10 cellular contexts compared by ENCODE assay signal in the genomic region with DNA sequence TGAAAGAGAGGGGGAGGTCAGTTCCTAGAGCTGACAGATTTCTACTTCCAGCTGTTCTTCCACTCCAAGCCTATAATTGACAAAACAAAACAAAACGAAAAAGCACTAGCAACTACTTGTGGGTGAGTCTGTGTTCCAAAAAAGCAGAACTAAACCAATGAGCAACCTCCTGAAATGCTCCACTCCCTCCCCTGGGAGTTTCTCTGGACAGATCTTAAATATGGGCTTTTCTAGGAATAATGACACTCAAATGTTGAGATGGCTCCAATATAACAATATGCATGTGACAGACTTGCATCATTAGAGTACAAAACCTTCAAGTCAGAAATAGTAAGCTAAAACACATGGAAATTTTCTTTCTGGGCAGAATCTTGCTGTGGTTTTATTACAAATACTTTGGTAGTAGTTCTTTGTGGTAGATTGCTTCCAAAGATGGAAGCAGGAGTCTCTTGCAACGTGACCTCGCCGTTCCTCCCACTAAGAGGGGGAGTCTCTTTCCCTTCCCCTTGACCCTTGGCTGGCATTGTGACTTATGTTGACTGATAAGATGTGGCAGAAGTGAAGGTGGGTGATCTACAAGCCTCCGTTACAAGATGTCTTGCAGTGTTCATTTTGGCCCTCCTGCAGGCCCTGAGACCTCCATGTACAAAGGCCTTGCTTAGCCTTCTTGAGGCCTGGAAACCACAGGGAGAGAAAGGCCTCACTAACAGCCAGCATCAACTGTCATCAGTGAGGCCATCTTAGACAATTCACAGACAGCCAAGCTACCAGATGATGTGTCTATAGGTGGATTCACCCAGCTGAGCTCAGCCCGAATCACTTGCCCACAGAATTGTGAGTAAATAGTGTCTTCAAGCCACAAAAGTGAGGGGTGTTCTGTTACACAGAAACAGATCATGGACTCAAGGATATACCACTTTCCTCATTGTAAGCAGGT.
A peak's percentile ranks its signal among the peaks of the same experiment; 100 is the strongest.
DNase-seq lines count a peak whose midpoint lies in the region; ATAC-seq and TF ChIP-seq lines count a peak whose summit lies in the region.
"Had no signal": no experiment of that assay in that cellular context is flagged by ENCODE, and none has a peak within 500 bp of the region (broad histone marks: within the 10 kb centered on the region; RNA-seq: fewer than 3 reads in every experiment).

No MANE protein-coding gene starts in this region.

- DNase-seq in natural killer cell treated with Interleukin-12 subunit alpha and Interleukin-12 subunit beta and Interleukin-15 and Interleukin-18, amount 100 ng/mL, for 72 hours (ENCODE audit: low spot score) = no peak
- DNase-seq in natural killer cell = no peak
- DNase-seq in activated naive CD8-positive, alpha-beta T cell treated with anti-CD3 and anti-CD28 coated beads, Interleukin-2, amount 50 U/mL, for 24 hours = no peak
- no peak for DNase-seq in lower lobe of right lung
- DNase-seq in uterus = peak; percentile 46 to 50
- no peak for DNase-seq in RKO (ENCODE audit: low spot score)
- DNase-seq: NCI-H226 had no signal

- no peak overlapping the region for H3K4me3 Mint-ChIP-seq in natural killer cell treated with Interleukin-12 subunit alpha and Interleukin-12 subunit beta and Interleukin-15 and Interleukin-18, amount 100 ng/mL, for 72 hours
- H3K4me3 Mint-ChIP-seq in natural killer cell = no peak overlapping the region
- H3K4me3 Mint-ChIP-seq in activated naive CD8-positive, alpha-beta T cell treated with anti-CD3 and anti-CD28 coated beads, Interleukin-2, amount 50 U/mL, for 24 hours = no peak overlapping the region
- H3K4me3 Mint-ChIP-seq: memory B cell had no signal

- H3K4me3 ChIP-seq in lower lobe of right lung (no peak overlapping the region), uterus (no peak overlapping the region)

- no peak overlapping the region for H3K27ac Mint-ChIP-seq in natural killer cell treated with Interleukin-12 subunit alpha and Interleukin-12 subunit beta and Interleukin-15 and Interleukin-18, amount 100 ng/mL, for 72 hours
- H3K27ac Mint-ChIP-seq in natural killer cell = no peak overlapping the region
- peak overlapping the region; percentile 73 for H3K27ac Mint-ChIP-seq in activated naive CD8-positive, alpha-beta T cell treated with anti-CD3 and anti-CD28 coated beads, Interleukin-2, amount 50 U/mL, for 24 hours
- H3K27ac Mint-ChIP-seq: memory B cell had no signal

- no peaks in the 10 kb centered on the region for H3K36me3 Mint-ChIP-seq in natural killer cell treated with Interleukin-12 subunit alpha and Interleukin-12 subunit beta and Interleukin-15 and Interleukin-18, amount 100 ng/mL, for 72 hours
- no peaks in the 10 kb centered on the region for H3K36me3 Mint-ChIP-seq in natural killer cell
- no peaks in the 10 kb centered on the region for H3K36me3 Mint-ChIP-seq in activated naive CD8-positive, alpha-beta T cell treated with anti-CD3 and anti-CD28 coated beads, Interleukin-2, amount 50 U/mL, for 24 hours (ENCODE audit: low read depth)
- H3K36me3 Mint-ChIP-seq: memory B cell had no signal

- intact Hi-C loops in natural killer cell (cut with micrococcal nuclease) = no loop called here
- intact Hi-C loops in lower lobe of right lung (cut with DNase I) = no loop called here
- intact Hi-C loops in uterus (cut with DNase I; ENCODE audit: low total_unique reads) = no loop called here

- ATAC-seq in natural killer cell treated with Interleukin-12 subunit alpha and Interleukin-12 subunit beta and Interleukin-15 and Interleukin-18, amount 100 ng/mL, for 72 hours = peak; percentile 6
- no peak for ATAC-seq in natural killer cell
- ATAC-seq in activated naive CD8-positive, alpha-beta T cell treated with anti-CD3 and anti-CD28 coated beads, Interleukin-2, amount 50 U/mL, for 24 hours = peak; percentile 78
- ATAC-seq in lower lobe of right lung = peak; percentile 31 to 69
- ATAC-seq in GM18873 (IDR thresholded peaks at IDR 0.05; ENCODE audit: low FRiP score, unreplicated experiment) = no peak
- no peak for ATAC-seq in GM18861 (IDR thresholded peaks at IDR 0.05; ENCODE audit: unreplicated experiment)

- no peak for TF ChIP-seq POLR2A in uterus (IDR thresholded peaks at IDR 0.05)

- H3K9me3 ChIP-seq in lower lobe of right lung (no peaks in the 10 kb centered on the region), uterus (no peaks in the 10 kb centered on the region)

- peaks cover 6 to 7% of the 10 kb centered on the region in 2 donors for H3K27me3 Mint-ChIP-seq in natural killer cell treated with Interleukin-12 subunit alpha and Interleukin-12 subunit beta and Interleukin-15 and Interleukin-18, amount 100 ng/mL, for 72 hours
- no peaks in the 10 kb centered on the region for H3K27me3 Mint-ChIP-seq in natural killer cell (ENCODE audit: low read depth in 2 of 2)
- H3K27me3 Mint-ChIP-seq in activated naive CD8-positive, alpha-beta T cell treated with anti-CD3 and anti-CD28 coated beads, Interleukin-2, amount 50 U/mL, for 24 hours = no peaks in the 10 kb centered on the region
- H3K27me3 Mint-ChIP-seq: memory B cell had no signal

- H3K27ac ChIP-seq in lower lobe of right lung = peak overlapping the region; percentile 74
- H3K27ac ChIP-seq in uterus = peak overlapping the region; percentile 81 to 85

- H3K4me1 ChIP-seq in lower lobe of right lung = peaks cover 38% of the 10 kb centered on the region
- peaks cover 21 to 29% of the 10 kb centered on the region in 2 donors for H3K4me1 ChIP-seq in uterus

- no peaks in the 10 kb centered on the region for H3K36me3 ChIP-seq in lower lobe of right lung
- no peaks in the 10 kb centered on the region for H3K36me3 ChIP-seq in uterus

- TF ChIP-seq CTCF in natural killer cell (IDR thresholded peaks at IDR 0.05) = no peak
- no peak for TF ChIP-seq CTCF in lower lobe of right lung (IDR thresholded peaks at IDR 0.05)
- TF ChIP-seq CTCF in uterus (IDR thresholded peaks at IDR 0.05) = no peak

- no peaks in the 10 kb centered on the region for H3K27me3 ChIP-seq in lower lobe of right lung (ENCODE audit: low read depth)
- H3K27me3 ChIP-seq in uterus = no peaks in the 10 kb centered on the region

- H3K4me1 Mint-ChIP-seq in natural killer cell treated with Interleukin-12 subunit alpha and Interleukin-12 subunit beta and Interleukin-15 and Interleukin-18, amount 100 ng/mL, for 72 hours (ENCODE audit: low read depth in 2 of 2) = peaks cover 0 to 5% of the 10 kb centered on the region in 2 donors
- no peaks in the 10 kb centered on the region for H3K4me1 Mint-ChIP-seq in natural killer cell
- peaks cover 37% of the 10 kb centered on the region for H3K4me1 Mint-ChIP-seq in activated naive CD8-positive, alpha-beta T cell treated with anti-CD3 and anti-CD28 coated beads, Interleukin-2, amount 50 U/mL, for 24 hours

- H3K9me3 Mint-ChIP-seq in natural killer cell treated with Interleukin-12 subunit alpha and Interleukin-12 subunit beta and Interleukin-15 and Interleukin-18, amount 100 ng/mL, for 72 hours = peaks cover 6% of the 10 kb centered on the region
- no peaks in the 10 kb centered on the region for H3K9me3 Mint-ChIP-seq in natural killer cell
- no peaks in the 10 kb centered on the region for H3K9me3 Mint-ChIP-seq in activated naive CD8-positive, alpha-beta T cell treated with anti-CD3 and anti-CD28 coated beads, Interleukin-2, amount 50 U/mL, for 24 hours
- H3K9me3 Mint-ChIP-seq: memory B cell had no signal

Comparison
In these comparisons a context has a peak if more than half of its experiments do, and no peak if none do; other contexts are left out.
1. ATAC-seq: peak in natural killer cell treated with Interleukin-12 subunit alpha and Interleukin-12 subunit beta and Interleukin-15 and Interleukin-18, amount 100 ng/mL, for 72 hours (2 of 2), activated naive CD8-positive, alpha-beta T cell treated with anti-CD3 and anti-CD28 coated beads, Interleukin-2, amount 50 U/mL, for 24 hours (single experiment) and lower lobe of right lung (2 of 2); none in natural killer cell (0 of 3), GM18873 (single experiment) and GM18861 (single experiment).
2. DNase-seq: peak in uterus (2 of 2); none in natural killer cell treated with Interleukin-12 subunit alpha and Interleukin-12 subunit beta and Interleukin-15 and Interleukin-18, amount 100 ng/mL, for 72 hours (single experiment), natural killer cell (single experiment), activated naive CD8-positive, alpha-beta T cell treated with anti-CD3 and anti-CD28 coated beads, Interleukin-2, amount 50 U/mL, for 24 hours (single experiment), lower lobe of right lung (single experiment) and RKO (single experiment).